23 cellular contexts compared by ENCODE assay signal in genomic region chr2:233983445-233983844, GRCh38.
"Had no signal": no experiment of that assay in that cellular context is flagged by ENCODE, and none has a peak within 500 bp of the region (broad histone marks: within the 10 kb centered on the region; RNA-seq: fewer than 3 reads in every experiment).

No MANE protein-coding gene starts in this region.

- ATAC-seq: activated naive CD4-positive, alpha-beta T cell treated with anti-CD3 and anti-CD28 coated beads, Interleukin-2, amount 50 U/mL, for 72 hours; activated T-cell treated with anti-CD3 and anti-CD28 coated beads, Interleukin-2, amount 50 U/mL, for 4 hours; activated T-helper 17 cell treated with anti-CD3 and anti-CD28 coated beads, Interleukin-2, amount 50 U/mL, for 72 hours; gastroesophageal sphincter; left cardiac atrium; naive thymus-derived CD4-positive, alpha-beta T cell; right cardiac atrium had no signal

- H3K27me3 ChIP-seq: hepatocyte, testis had no signal

- H3K79me2 ChIP-seq: hepatocyte, parathyroid adenoma had no signal

- H3K9me3 ChIP-seq: esophagus squamous epithelium, testis had no signal

- H3K27ac ChIP-seq: esophagus squamous epithelium, gastroesophageal sphincter, hepatocyte, parathyroid adenoma, testis had no signal

- H3K9ac ChIP-seq: parathyroid adenoma had no signal

- H3K36me3 ChIP-seq: esophagus squamous epithelium, gastroesophageal sphincter had no signal

- H3K4me2 ChIP-seq: hepatocyte had no signal

- FAIRE-seq: colon, endometrium had no signal

- H3K4me1 ChIP-seq: esophagus squamous epithelium, gastroesophageal sphincter, parathyroid adenoma, testis had no signal

- H2AFZ ChIP-seq: hepatocyte, parathyroid adenoma had no signal

- H3K4me3 ChIP-seq: esophagus squamous epithelium, gastroesophageal sphincter, hepatocyte, testis had no signal

- DNase-seq: activated CD4-positive, alpha-beta memory T cell treated with anti-CD3 and anti-CD28 coated beads for 36 hours; activated CD4-positive, CD25-positive, alpha-beta regulatory T cell treated with anti-CD3 and anti-CD28 coated beads, Interleukin-2, amount 50 U/mL, for 72 hours; activated naive CD4-positive, alpha-beta T cell; activated T-cell treated with anti-CD3 and anti-CD28 coated beads, Interleukin-2, amount 50 U/mL, for 4 hours; dermis blood vessel endothelial cell; effector CD4-positive, alpha-beta T cell; esophagus squamous epithelium; left cardiac atrium; midbrain; naive thymus-derived CD4-positive, alpha-beta T cell; nucleus accumbens; right cardiac atrium; stimulated activated CD4-positive, alpha-beta T cell treated with anti-CD3 and anti-CD28 coated beads, Interleukin-2, amount 100 ng/mL, for 48 hours; stimulated activated naive CD4-positive, alpha-beta T cell treated with Interleukin-2 at 50 U/mL for 16 hours; T-helper 2 cell; testis had no signal
